Comparison of ENCODE assay signal across 8 cellular contexts in the genomic region with DNA sequence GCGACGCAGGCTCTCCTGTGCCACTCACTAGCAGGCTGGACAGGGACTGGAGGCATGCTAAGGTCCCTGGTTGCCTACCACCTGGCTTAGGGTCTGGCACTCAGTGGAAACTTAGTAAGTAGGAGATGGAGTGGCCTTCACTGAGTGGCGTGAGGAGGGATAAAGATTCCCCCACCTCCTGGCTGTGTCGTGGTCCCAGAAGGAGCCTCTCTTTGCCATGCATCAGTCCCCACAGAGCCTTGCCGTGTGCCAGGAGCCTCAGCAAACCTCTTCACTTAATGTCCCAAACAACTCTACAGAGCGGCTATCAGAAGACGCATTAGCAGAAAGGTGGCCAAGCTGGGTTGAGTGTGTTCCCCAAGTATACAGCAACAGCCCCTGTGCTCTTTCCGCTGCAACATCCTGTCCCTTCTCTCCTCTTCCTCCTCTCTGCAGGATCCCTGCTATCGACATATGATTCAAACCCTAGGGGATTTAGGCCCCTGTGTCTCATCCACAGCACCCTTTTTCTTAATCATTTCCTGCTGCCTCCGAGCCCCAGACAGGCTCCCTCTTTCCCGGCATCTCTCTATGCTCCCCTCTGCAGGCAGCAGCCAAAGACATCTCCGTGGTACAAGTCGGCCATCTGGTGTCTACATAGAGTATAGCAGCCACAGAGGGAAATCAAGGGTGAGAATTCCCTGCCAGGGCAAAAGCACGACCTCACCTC.
DNase-seq lines count a peak whose midpoint lies in the region; TF ChIP-seq lines count a peak whose summit lies in the region.

No MANE protein-coding gene starts in this region.

- peak; percentile 69 for DNase-seq in GM10266 (ENCODE audit: extremely low spot score)
- DNase-seq in NCI-H1694 treated with DMSO at 0.1 percent for 48 hours (lab: John Stamatoyannopoulos, UW), result peak; percentile 18
- peak; percentile 63 for DNase-seq in activated CD4-positive, alpha-beta T cell treated with anti-CD3 and anti-CD28 coated beads for 48 hours
- DNase-seq in fibroblast of lung (ENCODE audit: low read depth in 2 of 2), result peak; percentile 62 to 72
- peak; percentile 62 for DNase-seq in neural crest cell (ENCODE audit: low read depth, low spot score)
- DNase-seq in immature natural killer cell, result no peak
- no peak for DNase-seq in cortex of kidney (lab: John Stamatoyannopoulos, UW)

- H3K9me3 Mint-ChIP-seq in neural crest cell (peaks cover 3% of the 10 kb centered on the region), immature natural killer cell (no peaks in the 10 kb centered on the region)

- H2AFZ ChIP-seq in fibroblast of lung (ENCODE audit: low read length), result no peak overlapping the region

- no peak overlapping the region for H3K4me3 ChIP-seq in fibroblast of lung (replicated peaks in 1 of 4; ENCODE audit: control extremely low read depth in 1 of 4, insufficient read depth in 1 of 4, low read depth in 3 of 4, low read length in 4 of 4)

- no peaks in the 10 kb centered on the region for H3K79me2 ChIP-seq in fibroblast of lung (ENCODE audit: control insufficient read depth, insufficient read depth, low read length)

- H3K36me3 Mint-ChIP-seq in neural crest cell (ENCODE audit: low read depth), result no peaks in the 10 kb centered on the region
- no peaks in the 10 kb centered on the region for H3K36me3 Mint-ChIP-seq in immature natural killer cell

- H3K4me3 Mint-ChIP-seq in neural crest cell (no peak overlapping the region), immature natural killer cell (no peak overlapping the region)

- H3K27ac Mint-ChIP-seq in neural crest cell (ENCODE audit: unreplicated experiment) (no peak overlapping the region), immature natural killer cell (no peak overlapping the region)

- no peaks in the 10 kb centered on the region for H3K4me1 Mint-ChIP-seq in neural crest cell
- H3K4me1 Mint-ChIP-seq in immature natural killer cell, result peaks cover 0 to 2% of the 10 kb centered on the region in 2 donors

- peak; percentile 63 for TF ChIP-seq CTCF in 22Rv1 (IDR thresholded peaks at IDR 0.05)
- TF ChIP-seq CTCF in GM10266 (IDR thresholded peaks at IDR 0.05; ENCODE audit: control insufficient read depth, insufficient read depth, low read depth, missing control alignments), result peak; percentile 57
- TF ChIP-seq CTCF in fibroblast of lung (conservative IDR thresholded peaks at IDR 0.05 in 1 of 2, IDR thresholded peaks at IDR 0.05 in 1 of 2; ENCODE audit: low read depth in 1 of 2, low read length in 2 of 2), result peak; percentile 92 to 96
- peak; percentile 84 for TF ChIP-seq CTCF in neural crest cell (conservative IDR thresholded peaks at IDR 0.05)

- H3K4me1 ChIP-seq in fibroblast of lung (ENCODE audit: control insufficient read depth, extremely low read depth, insufficient read depth, low read length), result no peaks in the 10 kb centered on the region

- no peaks in the 10 kb centered on the region for H3K36me3 ChIP-seq in fibroblast of lung (ENCODE audit: control insufficient read depth, insufficient read depth, low read length)

- no peak overlapping the region for H3K4me2 ChIP-seq in fibroblast of lung (ENCODE audit: extremely low read depth, insufficient read depth, low read length)

- no peak overlapping the region for H3K9ac ChIP-seq in fibroblast of lung (ENCODE audit: insufficient read depth, low read length)

- H4K20me1 ChIP-seq in fibroblast of lung (ENCODE audit: control insufficient read depth, extremely low read depth, insufficient read depth, low read length), result no peaks in the 10 kb centered on the region

- peaks cover 30% of the 10 kb centered on the region for H3K27me3 Mint-ChIP-seq in neural crest cell (ENCODE audit: low read depth)
- peaks cover 2 to 16% (median 10%) of the 10 kb centered on the region in 3 donors for H3K27me3 Mint-ChIP-seq in immature natural killer cell (ENCODE audit: low read depth in 3 of 3)

- no peaks in the 10 kb centered on the region for H3K9me3 ChIP-seq in fibroblast of lung (ENCODE audit: control insufficient read depth, insufficient read depth, low read depth, low read length)

- H3K27me3 ChIP-seq in fibroblast of lung (ENCODE audit: control insufficient read depth, insufficient read depth, low read length), result no peaks in the 10 kb centered on the region

- H3K27ac ChIP-seq in 22Rv1, result no peak overlapping the region
- no peak overlapping the region for H3K27ac ChIP-seq in fibroblast of lung (ENCODE audit: insufficient read depth, low read length)

Comparison
In these comparisons a context has a peak if more than half of its experiments do, and no peak if none do; other contexts are left out.
1. DNase-seq: peak in GM10266 (single experiment), NCI-H1694 treated with DMSO at 0.1 percent for 48 hours (single experiment), activated CD4-positive, alpha-beta T cell treated with anti-CD3 and anti-CD28 coated beads for 48 hours (single experiment), fibroblast of lung (2 of 2) and neural crest cell (single experiment); none in immature natural killer cell (0 of 3) and cortex of kidney (single experiment).
2. Peak in every context shown above with its lines, with median percentiles within 50 percentile points of each other: CTCF ChIP-seq.